Comparison of ENCODE assay signal across 20 cellular contexts in the genomic region with DNA sequence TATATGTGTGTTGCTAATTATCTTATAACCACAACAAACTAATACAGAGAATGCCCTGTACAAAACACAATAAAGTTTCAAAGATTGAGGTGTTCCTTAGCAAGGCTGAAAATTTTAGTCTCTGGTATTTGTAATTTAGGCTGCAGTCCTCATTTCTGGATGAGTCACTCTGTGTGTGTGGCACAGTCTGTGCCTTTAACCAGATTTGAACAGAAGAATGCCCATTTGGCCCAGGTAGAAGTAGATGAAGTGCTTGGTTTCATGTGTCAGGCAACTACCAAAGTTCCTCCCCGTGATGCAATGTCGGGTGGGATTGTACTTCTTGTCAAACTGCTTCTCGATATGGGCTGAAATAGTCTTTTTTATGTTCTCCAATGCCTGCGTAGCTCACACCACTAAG.
DNase-seq lines count a peak whose midpoint lies in the region; ATAC-seq, FAIRE-seq and TF ChIP-seq lines count a peak whose summit lies in the region.
"Had no signal": no experiment of that assay in that cellular context is flagged by ENCODE, and none has a peak within 500 bp of the region (broad histone marks: within the 10 kb centered on the region; RNA-seq: fewer than 3 reads in every experiment).

No MANE protein-coding gene starts in this region.

- H4K20me1 ChIP-seq in hepatocyte (ENCODE audit: insufficient read depth, poor library complexity, severe bottlenecking) = no peaks in the 10 kb centered on the region

- no peaks in the 10 kb centered on the region for H3K79me2 ChIP-seq in hepatocyte

- H3K4me3 ChIP-seq in bronchial epithelial cell (ENCODE audit: low read depth, low read length) = no peak overlapping the region
- H3K4me3 ChIP-seq in hepatocyte = no peak overlapping the region
- H3K4me3 ChIP-seq in upper lobe of right lung = no peak overlapping the region
- H3K4me3 ChIP-seq in ovary = no peak overlapping the region

- no peak for TF ChIP-seq POLR2A in ovary (IDR thresholded peaks at IDR 0.05)

- H3K27me3 ChIP-seq in bronchial epithelial cell (ENCODE audit: control insufficient read depth, insufficient read depth, low read length) = no peaks in the 10 kb centered on the region
- H3K27me3 ChIP-seq in hepatocyte = no peaks in the 10 kb centered on the region
- no peaks in the 10 kb centered on the region for H3K27me3 ChIP-seq in upper lobe of right lung
- no peaks in the 10 kb centered on the region for H3K27me3 ChIP-seq in ovary

- H3K9me3 ChIP-seq in hepatocyte (ENCODE audit: low read depth) (no peaks in the 10 kb centered on the region), upper lobe of right lung (no peaks in the 10 kb centered on the region), ovary (no peaks in the 10 kb centered on the region)

- no peak overlapping the region for H3K4me2 ChIP-seq in hepatocyte

- FAIRE-seq in bronchial epithelial cell (lab: Jason Lieb, UNC) = no peak
- FAIRE-seq: GM12891, H1 had no signal

- H3K27ac ChIP-seq in hepatocyte = peak overlapping the region; percentile 16
- H3K27ac ChIP-seq in upper lobe of right lung = no peak overlapping the region
- no peak overlapping the region for H3K27ac ChIP-seq in ovary
- H3K27ac ChIP-seq: C4-2B had no signal

- DNase-seq in LHCN-M2 (ENCODE audit: low read depth) (peak; percentile 20), bronchial epithelial cell (ENCODE audit: low read depth) (peak; percentile 25), hepatocyte (ENCODE audit: low spot score) (no peak), upper lobe of right lung (no peak), SIG-M5 treated with dmso at 0.1 percent for 504 hours (lab: John Stamatoyannopoulos, UW; ENCODE audit: unreplicated experiment) (no peak), ovary (no peak)
- DNase-seq: DMS 273 treated with DMSO at 0.1 percent for 48 hours, GF-D8, KBM-7, NCI-H1048, NCI-H146, NCI-H2081, NCI-H510A treated with DMSO at 0.1 percent for 48 hours, NCI-H82 had no signal

- TF ChIP-seq CTCF in bronchial epithelial cell (IDR thresholded peaks at IDR 0.05; ENCODE audit: insufficient read depth, low read length, severe bottlenecking) = no peak
- no peak for TF ChIP-seq CTCF in hepatocyte (IDR thresholded peaks at IDR 0.05; ENCODE audit: poor library complexity)
- no peak for TF ChIP-seq CTCF in upper lobe of right lung (IDR thresholded peaks at IDR 0.05)
- no peak for TF ChIP-seq CTCF in ovary (IDR thresholded peaks at IDR 0.05)

- no peak for TF ChIP-seq EP300 in ovary (IDR thresholded peaks at IDR 0.05)

- H3K4me1 ChIP-seq in hepatocyte (ENCODE audit: insufficient read depth) (no peaks in the 10 kb centered on the region), upper lobe of right lung (no peaks in the 10 kb centered on the region), ovary (ENCODE audit: insufficient read depth) (no peaks in the 10 kb centered on the region)

- no peak overlapping the region for H2AFZ ChIP-seq in hepatocyte

- intact Hi-C loops in upper lobe of right lung (cut with DNase I) (no loop called here), ovary (cut with DNase I) (no loop called here)

- H3K36me3 ChIP-seq in bronchial epithelial cell (ENCODE audit: control insufficient read depth, insufficient read depth, low read length) (no peaks in the 10 kb centered on the region), hepatocyte (replicated peaks; ENCODE audit: insufficient read depth, low read depth) (no peaks in the 10 kb centered on the region), upper lobe of right lung (no peaks in the 10 kb centered on the region), ovary (no peaks in the 10 kb centered on the region)

- WGBS in hepatocyte (ENCODE audit: low lambda C conversion rate, missing lambda C conversion rate) = 91% methylated on average over 4 of the region's 4 CpGs
- 91 to 95% (median 93%) methylated on average over 4 of the region's 4 CpGs for WGBS in ovary, 3 donors

- peak; percentile 61 for ATAC-seq in upper lobe of right lung
- ATAC-seq in HG02970 (IDR thresholded peaks at IDR 0.05; ENCODE audit: low FRiP score, unreplicated experiment) = no peak
- ATAC-seq: Panc1, Right ventricle myocardium inferior had no signal

- no peaks in the 10 kb centered on the region for H3K9me2 ChIP-seq in hepatocyte (replicated peaks; ENCODE audit: insufficient read depth)

Comparison
In these comparisons a context has a peak if more than half of its experiments do, and no peak if none do; other contexts are left out.
1. DNase-seq: peak in LHCN-M2 (single experiment) and bronchial epithelial cell (single experiment); none in hepatocyte (single experiment), upper lobe of right lung (single experiment), SIG-M5 treated with dmso at 0.1 percent for 504 hours (single experiment) and ovary (0 of 5).